12 cellular contexts compared by ENCODE assay signal in genomic region chr1:27650146-27650526, GRCh38. TPM values are rescaled to one million over a fixed set of nuclear protein-coding genes. Genes with fewer than 3 reads are reported as not detected.
A peak's percentile ranks its signal among the peaks of the same experiment; 100 is the strongest.
DNase-seq lines count a peak whose midpoint lies in the region; ATAC-seq, FAIRE-seq and TF ChIP-seq lines count a peak whose summit lies in the region.
"Had no signal": no experiment of that assay in that cellular context is flagged by ENCODE, and none has a peak within 500 bp of the region (broad histone marks: within the 10 kb centered on the region; RNA-seq: fewer than 3 reads in every experiment).

No MANE protein-coding gene starts in this region.

- intact Hi-C loops in cardiac septum (cut with DNase I) = no loop called here

- no peaks in the 10 kb centered on the region for H4K20me1 ChIP-seq in keratinocyte (ENCODE audit: control insufficient read depth, extremely low read depth, insufficient read depth, low read length)

- in situ Hi-C loops in GM13977 (cut with MboI; ENCODE audit: low pct_unique_long_range_greater_than_20kb, low sequenced_read_pairs, unreplicated experiment) = no loop called here

- dilution Hi-C loops in keratinocyte (cut with MboI; ENCODE audit: extremely low pct_ligation_motif_present, low sequenced_read_pairs) = no loop called here

- H3K9me1 ChIP-seq in keratinocyte (ENCODE audit: control insufficient read depth, extremely low read depth, insufficient read depth, low read length) = no peaks in the 10 kb centered on the region

- peak overlapping the region; percentile 14 for H3K4me2 ChIP-seq in keratinocyte (ENCODE audit: control insufficient read depth, extremely low read depth, insufficient read depth, low read depth, low read length)

- H3K27me3 Mint-ChIP-seq in activated T-helper 17 cell treated with anti-CD3 and anti-CD28 coated beads, Interleukin-2, amount 50 U/mL, for 72 hours = no peaks in the 10 kb centered on the region
- no peaks in the 10 kb centered on the region for H3K27me3 Mint-ChIP-seq in type B pancreatic cell

- peak overlapping the region; percentile 43 for H3K27ac Mint-ChIP-seq in activated T-helper 17 cell treated with anti-CD3 and anti-CD28 coated beads, Interleukin-2, amount 50 U/mL, for 72 hours
- H3K27ac Mint-ChIP-seq in type B pancreatic cell = peak overlapping the region; percentile 94

- H3K4me1 ChIP-seq in cardiac muscle cell (ENCODE audit: low read depth) = peaks cover 18% of the 10 kb centered on the region
- peaks cover 24% of the 10 kb centered on the region for H3K4me1 ChIP-seq in keratinocyte (ENCODE audit: control insufficient read depth, extremely low read depth, insufficient read depth, low read length)

- H3K9me3 ChIP-seq in cardiac muscle cell (ENCODE audit: low read depth) = no peaks in the 10 kb centered on the region
- H3K9me3 ChIP-seq in keratinocyte (ENCODE audit: control insufficient read depth, low read depth, low read length) = no peaks in the 10 kb centered on the region

- H3K36me3 ChIP-seq in cardiac muscle cell (no peaks in the 10 kb centered on the region), keratinocyte (ENCODE audit: control insufficient read depth in 2 of 2, extremely low read depth in 1 of 2, insufficient read depth in 2 of 2, low read length in 2 of 2) (no peaks in the 10 kb centered on the region)

- H3K27me3 ChIP-seq in cardiac muscle cell (no peaks in the 10 kb centered on the region), keratinocyte (ENCODE audit: control insufficient read depth, extremely low read depth, insufficient read depth, low read length) (no peaks in the 10 kb centered on the region)

- H3K27ac ChIP-seq in cardiac muscle cell (peak overlapping the region; percentile 24), keratinocyte (ENCODE audit: control insufficient read depth, insufficient read depth, low read length) (peak overlapping the region; percentile 49)

- peak overlapping the region; percentile 23 for H3K4me3 Mint-ChIP-seq in activated T-helper 17 cell treated with anti-CD3 and anti-CD28 coated beads, Interleukin-2, amount 50 U/mL, for 72 hours
- peak overlapping the region; percentile 4 for H3K4me3 Mint-ChIP-seq in type B pancreatic cell

- no peak for TF ChIP-seq CTCF in cardiac muscle cell (IDR thresholded peaks at IDR 0.05; ENCODE audit: low read depth, low read length)
- TF ChIP-seq CTCF in keratinocyte (optimal IDR thresholded peaks at IDR 0.05 in 1 of 3, IDR thresholded peaks at IDR 0.05 in 1 of 3, conservative IDR thresholded peaks at IDR 0.05 in 1 of 3; ENCODE audit: extremely low read depth in 1 of 3, insufficient read depth in 2 of 3, low read length in 3 of 3) = no peak
- no peak for TF ChIP-seq CTCF in type B pancreatic cell (conservative IDR thresholded peaks at IDR 0.05)
- no peak for TF ChIP-seq CTCF in GM13977 (IDR thresholded peaks at IDR 0.05; ENCODE audit: extremely low read depth, insufficient read depth, missing control alignments)

- no peak overlapping the region for H3K4me3 ChIP-seq in cardiac muscle cell
- no peak overlapping the region for H3K4me3 ChIP-seq in keratinocyte (ENCODE audit: control insufficient read depth in 2 of 3, extremely low read depth in 1 of 3, insufficient read depth in 2 of 3, low read depth in 1 of 3, low read length in 3 of 3)

- H3K79me2 ChIP-seq in keratinocyte (ENCODE audit: control insufficient read depth, insufficient read depth, low read length) = no peaks in the 10 kb centered on the region

- peak; percentile 53 for ATAC-seq in activated T-helper 17 cell treated with anti-CD3 and anti-CD28 coated beads, Interleukin-2, amount 50 U/mL, for 72 hours (replicated peaks)
- ATAC-seq in GM21723 (IDR thresholded peaks at IDR 0.05; ENCODE audit: unreplicated experiment) (no peak), HG03095 (IDR thresholded peaks at IDR 0.05; ENCODE audit: unreplicated experiment) (no peak)

- peaks cover 14% of the 10 kb centered on the region for H3K4me1 Mint-ChIP-seq in activated T-helper 17 cell treated with anti-CD3 and anti-CD28 coated beads, Interleukin-2, amount 50 U/mL, for 72 hours
- peaks cover 21% of the 10 kb centered on the region for H3K4me1 Mint-ChIP-seq in type B pancreatic cell (ENCODE audit: unreplicated experiment)

- no peak for FAIRE-seq in keratinocyte (lab: Jason Lieb, UNC)

- no peaks in the 10 kb centered on the region for H3K9me3 Mint-ChIP-seq in activated T-helper 17 cell treated with anti-CD3 and anti-CD28 coated beads, Interleukin-2, amount 50 U/mL, for 72 hours
- H3K9me3 Mint-ChIP-seq in type B pancreatic cell = no peaks in the 10 kb centered on the region

- no peak overlapping the region for H3K9ac ChIP-seq in keratinocyte (ENCODE audit: control insufficient read depth, extremely low read depth, insufficient read depth, low read length)

- no peaks in the 10 kb centered on the region for H3K36me3 Mint-ChIP-seq in activated T-helper 17 cell treated with anti-CD3 and anti-CD28 coated beads, Interleukin-2, amount 50 U/mL, for 72 hours (ENCODE audit: low read depth)
- H3K36me3 Mint-ChIP-seq in type B pancreatic cell = no peaks in the 10 kb centered on the region

- H2AFZ ChIP-seq in keratinocyte (ENCODE audit: control insufficient read depth, low read length) = no peak overlapping the region

- DNase-seq in cardiac muscle cell (ENCODE audit: low read depth in 1 of 2, low spot score in 1 of 2) (no peak), cardiac septum (ENCODE audit: low spot score) (no peak), keratinocyte (ENCODE audit: low read depth, low spot score) (no peak), type B pancreatic cell (ENCODE audit: extremely low spot score, unreplicated experiment) (no peak), GM13977 (ENCODE audit: low spot score) (no peak)
- DNase-seq: effector CD4-positive, alpha-beta T cell; Kasumi-1; NCI-H748 treated with DMSO at 0.1 percent for 48 hours; stimulated activated CD4-positive, alpha-beta T cell treated with anti-CD3 and anti-CD28 coated beads, Interleukin-12 subunit alpha, Interleukin-12 subunit beta, amount 100 ng/mL, for 4 hours had no signal

RNA-seq across cellular contexts. Expression of gene FGR, which starts 15.2 kb away (rescaled TPM):
- total RNA-seq in cardiac muscle cell = not detected in 2 replicates
- polyA plus RNA-seq in cardiac muscle cell = 0.14 and 0.18 TPM in 2 replicates
- 3.8 TPM for total RNA-seq in cardiac septum
- 1 to 10 TPM in 1 of 2 donors, not detected in 1; 1.2 TPM for total RNA-seq in activated T-helper 17 cell treated with anti-CD3 and anti-CD28 coated beads, Interleukin-2, amount 50 U/mL, for 72 hours
- 0.04 to 0.17 TPM in 2 of 3 replicates, not detected in the other for polyA plus RNA-seq in keratinocyte
- 0.24 TPM for polyA plus RNA-seq in keratinocyte (2011; ENCODE audit: low read depth)
- 0.04 and 0.06 TPM in 2 replicates for polyA plus RNA-seq in keratinocyte (2011; cell fraction: cytosol; rRNA removed)
- polyA plus RNA-seq in keratinocyte (2011; cell fraction: nucleus; rRNA removed) = not detected in 2 replicates
- polyA plus RNA-seq in keratinocyte (2012; ENCODE audit: low replicate concordance) = 0.06 TPM in 1 of 2 replicates, not detected in the other
- polyA minus RNA-seq in keratinocyte = not detected in 3 replicates
- not detected for polyA minus RNA-seq in keratinocyte (2011; cell fraction: cytosol; rRNA and poly(A)+ RNA removed)
- polyA minus RNA-seq in keratinocyte (2011; cell fraction: nucleus; rRNA and poly(A)+ RNA removed) = not detected in 2 replicates
- total RNA-seq in type B pancreatic cell (ENCODE audit: low replicate concordance) = not detected in 2 replicates

RNA-seq across cellular contexts. Expression of gene IFI6, which starts 21.9 kb away (rescaled TPM):
- total RNA-seq in cardiac muscle cell = 30.4 and 36.5 TPM in 2 replicates
- polyA plus RNA-seq in cardiac muscle cell = 35.2 and 56.2 TPM in 2 replicates
- 32.4 TPM for total RNA-seq in cardiac septum
- total RNA-seq in activated T-helper 17 cell treated with anti-CD3 and anti-CD28 coated beads, Interleukin-2, amount 50 U/mL, for 72 hours = 10 to 100 TPM; 32.3 to 43.7 TPM
- polyA plus RNA-seq in keratinocyte = 408 to 1,278 TPM (median 618 TPM) in 3 replicates
- polyA plus RNA-seq in keratinocyte (2011; ENCODE audit: low read depth) = 24.6 TPM
- 305 and 602 TPM in 2 replicates for polyA plus RNA-seq in keratinocyte (2011; cell fraction: cytosol; rRNA removed)
- 580 and 676 TPM in 2 replicates for polyA plus RNA-seq in keratinocyte (2011; cell fraction: nucleus; rRNA removed)
- 51.1 and 1,172 TPM in 2 replicates for polyA plus RNA-seq in keratinocyte (2012; ENCODE audit: low replicate concordance)
- 109 to 241 TPM (median 185 TPM) in 3 replicates for polyA minus RNA-seq in keratinocyte
- polyA minus RNA-seq in keratinocyte (2011; cell fraction: cytosol; rRNA and poly(A)+ RNA removed) = 581 TPM
- polyA minus RNA-seq in keratinocyte (2011; cell fraction: nucleus; rRNA and poly(A)+ RNA removed) = 248 and 253 TPM in 2 replicates
- 62.2 and 136 TPM in 2 replicates for total RNA-seq in type B pancreatic cell (ENCODE audit: low replicate concordance)

RNA-seq across cellular contexts. Expression of gene AHDC1, which starts 46.2 kb away (rescaled TPM):
- total RNA-seq in cardiac muscle cell (31.0 and 58.1 TPM in 2 replicates), cardiac septum (57.7 TPM), type B pancreatic cell (ENCODE audit: low replicate concordance) (49.3 and 61.0 TPM in 2 replicates)
- polyA plus RNA-seq in cardiac muscle cell (16.3 and 21.1 TPM in 2 replicates), keratinocyte (3.9 to 4.2 TPM (median 4.1 TPM) in 3 replicates)
- total RNA-seq in activated T-helper 17 cell treated with anti-CD3 and anti-CD28 coated beads, Interleukin-2, amount 50 U/mL, for 72 hours = 10 to 100 TPM; 13.3 to 22.3 TPM
- 7.2 TPM for polyA plus RNA-seq in keratinocyte (2011; ENCODE audit: low read depth)
- polyA plus RNA-seq in keratinocyte (2011; cell fraction: cytosol; rRNA removed) = 3.6 and 5.3 TPM in 2 replicates
- polyA plus RNA-seq in keratinocyte (2011; cell fraction: nucleus; rRNA removed) = 24.5 and 32.9 TPM in 2 replicates
- 13.6 and 18.7 TPM in 2 replicates for polyA plus RNA-seq in keratinocyte (2012; ENCODE audit: low replicate concordance)
- 7.9 to 15.7 TPM (median 10.4 TPM) in 3 replicates for polyA minus RNA-seq in keratinocyte
- 8.8 TPM for polyA minus RNA-seq in keratinocyte (2011; cell fraction: cytosol; rRNA and poly(A)+ RNA removed)
- 19.1 and 26.2 TPM in 2 replicates for polyA minus RNA-seq in keratinocyte (2011; cell fraction: nucleus; rRNA and poly(A)+ RNA removed)
